Comparison of ENCODE assay signal across 8 cellular contexts in genomic region chr10:69901623-69902505, GRCh38.
DNase-seq lines count a peak whose midpoint lies in the region; ATAC-seq and TF ChIP-seq lines count a peak whose summit lies in the region.

No MANE protein-coding gene starts in this region.

- H3K9me3 ChIP-seq in BE2C: no peaks in the 10 kb centered on the region
- no peaks in the 10 kb centered on the region for H3K9me3 ChIP-seq in ectodermal cell (ENCODE audit: control insufficient read depth, low read length)

- H3K36me3 ChIP-seq in BE2C (no peaks in the 10 kb centered on the region), ectodermal cell (ENCODE audit: control insufficient read depth, insufficient read depth, low read length) (no peaks in the 10 kb centered on the region)

- H3K27ac ChIP-seq in ectodermal cell (ENCODE audit: insufficient read depth, low read depth, low read length, poor library complexity, severe bottlenecking): peak overlapping the region; percentile 65

- TF ChIP-seq CTCF in BE2C (IDR thresholded peaks at IDR 0.05; ENCODE audit: low read depth, low read length) (peak; percentile 80), GM12875 (IDR thresholded peaks at IDR 0.05; ENCODE audit: borderline replicate concordance, insufficient read depth, low read depth, low read length) (peak; percentile 63; the same call in 1 of the 2 replicates)

- H3K4me3 ChIP-seq in BE2C (ENCODE audit: low read depth, low read length) (no peak overlapping the region), GM12875 (ENCODE audit: low read depth, low read length) (no peak overlapping the region), ectodermal cell (ENCODE audit: insufficient read depth, low read depth, low read length) (no peak overlapping the region)

- H3K4me1 ChIP-seq in BE2C (peaks cover 6% of the 10 kb centered on the region; the same call in 1 of the 2 replicates), ectodermal cell (ENCODE audit: control insufficient read depth, insufficient read depth, low read length) (peaks cover 21% of the 10 kb centered on the region)

- 49 to 52% methylated on average over 10 of the region's 10 CpGs for WGBS in ectodermal cell, 2 experiments

- H3K27me3 ChIP-seq in BE2C: no peaks in the 10 kb centered on the region
- H3K27me3 ChIP-seq in ectodermal cell (ENCODE audit: control insufficient read depth, insufficient read depth, low read length, poor library complexity, severe bottlenecking): no peaks in the 10 kb centered on the region

- DNase-seq in BE2C (peak; percentile 79), OCI-M1 (lab: John Stamatoyannopoulos, UW) (peak; percentile 46), midbrain (lab: John Stamatoyannopoulos, UW) (peak; percentile 27), superior temporal gyrus (ENCODE audit: extremely low spot score) (no peak)

- no peak for ATAC-seq in HG02885 (IDR thresholded peaks at IDR 0.05; ENCODE audit: poor library complexity, unreplicated experiment)
- no peak for ATAC-seq in GM19463 (IDR thresholded peaks at IDR 0.05; ENCODE audit: unreplicated experiment)
